21 cellular contexts compared by ENCODE assay signal in genomic region chr6:135215160-135215559, GRCh38.
"Had no signal": no experiment of that assay in that cellular context is flagged by ENCODE, and none has a peak within 500 bp of the region (broad histone marks: within the 10 kb centered on the region; RNA-seq: fewer than 3 reads in every experiment).

No MANE protein-coding gene starts in this region.

- H3K27me3 ChIP-seq: breast epithelium had no signal

- H2AFZ ChIP-seq: PC-9 had no signal

- DNase-seq: activated B cell treated with CpG ODN at 0.5 μM for 24 hours; activated CD4-positive, alpha-beta T cell treated with anti-CD3 and anti-CD28 coated beads for 1 hour; activated CD4-positive, alpha-beta T cell treated with anti-CD3 and anti-CD28 coated beads, Interleukin-2, amount 10 ng/mL, durations not matched to agents 24 days and 14 days; activated CD4-positive, alpha-beta T cell treated with anti-CD3 and anti-CD28 coated beads, Interleukin-2, amount 50 U/mL, for 48 hours; activated CD8-positive, alpha-beta memory T cell treated with anti-CD3 and anti-CD28 coated beads, Interleukin-2, amount 10 ng/mL, durations not matched to agents 7 days and 5 days; activated effector memory CD4-positive, alpha-beta T cell treated with Interleukin-2 at 50 U/mL for 16 hours; activated naive CD4-positive, alpha-beta T cell; activated T-cell treated with anti-CD3 and anti-CD28 coated beads, Interleukin-2, amount 50 U/mL, for 24 hours; aorta; caudate nucleus; Kasumi-1; NCI-H1105 treated with DMSO at 0.1 percent for 48 hours; NCI-H1436 treated with DMSO at 0.1 percent for 48 hours; NCI-H187; NCI-H2081; NCI-H510A treated with DMSO at 0.1 percent for 48 hours; PC-9; SHP77 treated with DMSO at 0.1 percent for 48 hours; T1000 had no signal

- H3K36me3 ChIP-seq: breast epithelium had no signal

- FAIRE-seq: TTC549 had no signal

- H3K9me3 ChIP-seq: breast epithelium had no signal

- H3K4me1 ChIP-seq: breast epithelium had no signal

- H3K27ac ChIP-seq: breast epithelium, PC-9 had no signal

- H3K4me3 ChIP-seq: breast epithelium, PC-9 had no signal

- H3K4me2 ChIP-seq: PC-9 had no signal
